ENCODE assay signal across 8 cellular contexts in the genomic region with DNA sequence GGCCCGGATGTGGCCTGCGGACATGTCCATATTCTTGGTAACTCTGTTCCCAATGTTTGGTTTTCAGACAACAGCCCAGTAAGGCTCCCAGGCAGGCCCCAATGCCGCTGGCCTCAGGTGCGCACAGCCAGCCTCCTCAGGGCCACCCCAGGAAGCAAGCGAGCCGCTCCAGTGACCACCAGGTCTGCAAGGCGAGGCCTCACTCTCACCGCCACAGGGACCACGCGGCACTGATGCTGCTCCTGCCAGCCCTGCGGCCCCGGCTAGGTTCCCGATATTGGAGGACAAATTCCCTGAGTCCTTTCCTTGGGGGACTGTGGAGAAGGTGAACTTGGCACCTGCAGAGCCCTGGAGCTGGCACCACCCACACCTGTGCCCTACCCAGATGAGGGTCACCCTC. TPM values are rescaled to one million over a fixed set of nuclear protein-coding genes. Genes with fewer than 3 reads are reported as not detected.
"Had no signal": no experiment of that assay in that cellular context is flagged by ENCODE, and none has a peak within 500 bp of the region (broad histone marks: within the 10 kb centered on the region; RNA-seq: fewer than 3 reads in every experiment).

No MANE protein-coding gene starts in this region.

- H3K27ac Mint-ChIP-seq: GM23338, HFFc6, IgD-negative memory B cell had no signal

- ATAC-seq: GM23338, HCT116, HepG2 had no signal

- H3K4me1 ChIP-seq: HAP-1 had no signal

- H3K4me3 Mint-ChIP-seq: GM23338, HFFc6, IgD-negative memory B cell had no signal

- H3K9me3 ChIP-seq: HAP-1 had no signal

- H2AFZ ChIP-seq: GM23338 had no signal

- H3K4me3 ChIP-seq: GM23338, HAP-1 had no signal

- H3K4me1 Mint-ChIP-seq: GM23338 had no signal

- H3K9me3 Mint-ChIP-seq: GM23338, HFFc6, IgD-negative memory B cell had no signal

- H3K27me3 Mint-ChIP-seq: IgD-negative memory B cell had no signal

- DNase-seq: HFFc6 had no signal

- H3K27ac ChIP-seq: HL-60 had no signal

- H3K4me2 ChIP-seq: GM23338 had no signal

RNA-seq across cellular contexts. Expression of a gene that starts 19.0 kb away (rescaled TPM):
- total RNA-seq: HFFc6 had no signal
- polyA plus RNA-seq: IgD-negative memory B cell had no signal

RNA-seq across cellular contexts. Expression of a gene that starts 21.6 kb away (rescaled TPM):
- total RNA-seq: HFFc6, HT1080 had no signal
- polyA plus RNA-seq: IgD-negative memory B cell had no signal

RNA-seq across cellular contexts. Expression of a gene that starts 26.2 kb away (rescaled TPM):
- total RNA-seq: HepG2, HT1080 had no signal
- polyA plus RNA-seq: IgD-negative memory B cell had no signal
